In the genomic region with DNA sequence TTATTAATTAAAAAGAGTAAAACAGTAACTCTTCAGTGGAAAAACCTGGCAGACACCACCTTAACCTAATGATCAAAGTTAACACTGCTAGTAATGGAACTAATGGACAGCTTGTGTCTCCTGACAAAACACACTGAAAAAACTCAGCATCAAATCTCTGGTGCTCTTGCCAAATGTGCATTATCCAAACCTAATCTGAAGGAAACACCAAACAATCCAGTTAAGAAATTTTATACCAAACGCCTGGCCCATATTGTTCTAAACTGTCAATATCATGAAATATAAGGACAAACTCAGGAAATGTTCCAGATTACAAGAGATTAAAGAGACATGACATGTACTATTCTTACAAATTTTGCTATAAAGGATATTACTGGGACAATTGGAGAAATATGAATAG, we compare ENCODE assay signal across 17 cellular contexts. TPM values are rescaled to one million over a fixed set of nuclear protein-coding genes. Genes with fewer than 3 reads are reported as not detected.
DNase-seq lines count a peak whose midpoint lies in the region; ATAC-seq, FAIRE-seq and TF ChIP-seq lines count a peak whose summit lies in the region.
"Had no signal": no experiment of that assay in that cellular context is flagged by ENCODE, and none has a peak within 500 bp of the region (broad histone marks: within the 10 kb centered on the region; RNA-seq: fewer than 3 reads in every experiment).

No MANE protein-coding gene starts in this region.

- peaks cover 92% of the 10 kb centered on the region for H3K36me3 Mint-ChIP-seq in MCF 10A (ENCODE audit: insufficient read depth, unreplicated experiment)
- peaks cover 100% of the 10 kb centered on the region for H3K36me3 Mint-ChIP-seq in activated T-helper 17 cell treated with anti-CD3 and anti-CD28 coated beads, Interleukin-2, amount 50 U/mL, for 72 hours (ENCODE audit: low read depth)

- H3K4me3 ChIP-seq in breast epithelium = no peak overlapping the region
- no peak overlapping the region for H3K4me3 ChIP-seq in Peyer's patch

- H3K27ac ChIP-seq in breast epithelium (no peak overlapping the region), Peyer's patch (no peak overlapping the region)
- H3K27ac ChIP-seq: C4-2B, HL-60 had no signal

- POLR2A ChIA-PET in MCF 10A (lab: Yijun Ruan, JAX) = interaction anchor here (1.5 kb wide), 1 partner anchor 11 kb away, joined by 6 read pairs; a partner anchor contains a TSS

- TF ChIP-seq CTCF in MCF 10A (IDR thresholded peaks at IDR 0.05; ENCODE audit: unreplicated experiment) (no peak), breast epithelium (IDR thresholded peaks at IDR 0.05) (no peak), Peyer's patch (IDR thresholded peaks at IDR 0.05) (no peak)

- H3K36me3 ChIP-seq in breast epithelium = no peaks in the 10 kb centered on the region
- peaks cover 0 to 84% (median 0%) of the 10 kb centered on the region in 3 donors for H3K36me3 ChIP-seq in Peyer's patch

- H3K27me3 Mint-ChIP-seq in MCF 10A (ENCODE audit: insufficient read depth, unreplicated experiment) = no peaks in the 10 kb centered on the region
- H3K27me3 Mint-ChIP-seq in activated T-helper 17 cell treated with anti-CD3 and anti-CD28 coated beads, Interleukin-2, amount 50 U/mL, for 72 hours = no peaks in the 10 kb centered on the region

- H3K4me1 ChIP-seq in breast epithelium = no peaks in the 10 kb centered on the region
- H3K4me1 ChIP-seq in Peyer's patch = no peaks in the 10 kb centered on the region
- H3K4me1 ChIP-seq: BE2C had no signal

- H3K27ac Mint-ChIP-seq in MCF 10A (ENCODE audit: low read depth, unreplicated experiment) = peak overlapping the region; percentile 35
- peak overlapping the region; percentile 80 for H3K27ac Mint-ChIP-seq in activated T-helper 17 cell treated with anti-CD3 and anti-CD28 coated beads, Interleukin-2, amount 50 U/mL, for 72 hours
- H3K27ac Mint-ChIP-seq: CD8-positive, alpha-beta T cell had no signal

- H3K4me1 Mint-ChIP-seq in MCF 10A (ENCODE audit: insufficient read depth, unreplicated experiment) = peaks cover 25% of the 10 kb centered on the region
- H3K4me1 Mint-ChIP-seq in activated T-helper 17 cell treated with anti-CD3 and anti-CD28 coated beads, Interleukin-2, amount 50 U/mL, for 72 hours = peaks cover 16% of the 10 kb centered on the region

- H3K9me3 ChIP-seq in breast epithelium (no peaks in the 10 kb centered on the region), Peyer's patch (no peaks in the 10 kb centered on the region)
- H3K9me3 ChIP-seq: BE2C had no signal

- intact Hi-C loops in MCF 10A (cut with micrococcal nuclease) = no loop called here
- intact Hi-C loops in breast epithelium (cut with DNase I; ENCODE audit: low total_unique reads) = no loop called here

- no peak for DNase-seq in MCF 10A (ENCODE audit: unreplicated experiment)
- DNase-seq in breast epithelium (ENCODE audit: low spot score in 2 of 2) = no peak
- DNase-seq in lung microvascular endothelial cell (ENCODE audit: low read depth in 2 of 2) = peak; percentile 27 to 35
- no peak for DNase-seq in Peyer's patch
- no peak for DNase-seq in DMS 273 treated with DMSO at 0.1 percent for 48 hours (lab: John Stamatoyannopoulos, UW)
- no peak for DNase-seq in GM19239 (ENCODE audit: insufficient read length, low spot score)
- DNase-seq: BE2C; CD8-positive, alpha-beta T cell; COR-L47; DND-41; GF-D8 had no signal

- H3K4me3 Mint-ChIP-seq in MCF 10A (ENCODE audit: unreplicated experiment) = no peak overlapping the region
- H3K4me3 Mint-ChIP-seq in activated T-helper 17 cell treated with anti-CD3 and anti-CD28 coated beads, Interleukin-2, amount 50 U/mL, for 72 hours = no peak overlapping the region
- H3K4me3 Mint-ChIP-seq: CD8-positive, alpha-beta T cell had no signal

- no peak for FAIRE-seq in GM19239 (lab: Jason Lieb, UNC)
- FAIRE-seq: A204.1, D721Med had no signal

- no peak for ATAC-seq in activated T-helper 17 cell treated with anti-CD3 and anti-CD28 coated beads, Interleukin-2, amount 50 U/mL, for 72 hours (replicated peaks)
- ATAC-seq: CD8-positive, alpha-beta T cell; HCT116 had no signal

- H3K27me3 ChIP-seq in breast epithelium = no peaks in the 10 kb centered on the region
- no peaks in the 10 kb centered on the region for H3K27me3 ChIP-seq in Peyer's patch
- H3K27me3 ChIP-seq: BE2C had no signal

- H3K9me3 Mint-ChIP-seq in MCF 10A (ENCODE audit: unreplicated experiment) = no peaks in the 10 kb centered on the region
- no peaks in the 10 kb centered on the region for H3K9me3 Mint-ChIP-seq in activated T-helper 17 cell treated with anti-CD3 and anti-CD28 coated beads, Interleukin-2, amount 50 U/mL, for 72 hours
- H3K9me3 Mint-ChIP-seq: CD8-positive, alpha-beta T cell had no signal

- CTCF ChIA-PET in MCF 10A (lab: Yijun Ruan, JAX) = interaction anchor here (0.6 to 1.2 kb wide), 3 partner anchors 18 to 104 kb away, joined by 3 read pairs; no protein-coding TSS in a partner anchor

- TF ChIP-seq POLR2A in breast epithelium (IDR thresholded peaks at IDR 0.05) (no peak), Peyer's patch (IDR thresholded peaks at IDR 0.05) (no peak)

- no TSS peak for BruUV-seq in MCF 10A (replicated peaks; lab: Mats Ljungman, UMichigan)

RNA-seq across cellular contexts. Expression of a gene that starts 10.4 kb away (rescaled TPM):
- total RNA-seq in MCF 10A (2022) = 162 and 167 TPM in 2 replicates
- total RNA-seq in breast epithelium = 10 to 100 TPM; 66.4 to 97.9 (median 92.4) TPM
- 100 to 1,000 TPM; 107 to 111 TPM for total RNA-seq in activated T-helper 17 cell treated with anti-CD3 and anti-CD28 coated beads, Interleukin-2, amount 50 U/mL, for 72 hours
- 52.7 and 59.7 TPM in 2 replicates for total RNA-seq in lung microvascular endothelial cell
- 10 to 100 TPM; 22.6 to 61.9 (median 28.2) TPM for total RNA-seq in Peyer's patch

Comparison
In these comparisons a context has a peak if more than half of its experiments do, and no peak if none do; other contexts are left out.
1. DNase-seq: peak in lung microvascular endothelial cell (2 of 2); none in MCF 10A (single experiment), breast epithelium (0 of 2), Peyer's patch (0 of 3), DMS 273 treated with DMSO at 0.1 percent for 48 hours (single experiment) and GM19239 (single experiment).